ENCODE assay signal across 1 cellular context in the genomic region with DNA sequence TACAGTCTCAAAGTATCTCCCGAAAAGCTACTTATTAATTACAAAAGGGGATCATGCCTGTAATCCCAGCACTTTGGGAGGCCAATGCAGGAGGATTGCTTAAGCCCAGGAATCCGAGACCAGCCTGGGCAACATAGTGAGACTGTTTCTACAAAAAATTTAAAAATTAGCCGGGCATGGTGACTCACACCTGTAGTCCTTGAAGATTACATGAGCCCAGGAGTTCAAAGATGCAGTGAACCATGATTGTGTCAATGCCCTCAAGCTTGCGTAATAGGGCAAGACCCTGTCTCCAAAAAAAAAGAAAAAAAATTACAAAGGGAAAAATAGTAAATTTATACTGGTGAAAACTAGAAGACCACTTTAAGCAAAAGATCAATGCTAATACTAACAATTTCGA.
TF ChIP-seq lines count a peak whose summit lies in the region.

No MANE protein-coding gene starts in this region.

TF ChIP-seq in HepG2, 621 proteins besides CTCF, POLR2A, EP300 and RAD21 (continues in another document):
- TF ChIP-seq MEIS1 (CRISPR knock-in tag; IDR thresholded peaks at IDR 0.05; ENCODE audit: borderline replicate concordance) (no peak), ZNF605 (CRISPR knock-in tag; IDR thresholded peaks at IDR 0.05) (no peak), IRX3 (CRISPR knock-in tag; IDR thresholded peaks at IDR 0.05; ENCODE audit: borderline replicate concordance, low read depth) (no peak), ZFP36L2 (CRISPR knock-in tag; IDR thresholded peaks at IDR 0.05) (no peak), FOXK2 (IDR thresholded peaks at IDR 0.05) (no peak), ZFP36L1 (CRISPR knock-in tag; IDR thresholded peaks at IDR 0.05) (no peak), ZFP37 (CRISPR knock-in tag; IDR thresholded peaks at IDR 0.05; ENCODE audit: borderline replicate concordance) (no peak), NKX3-1 (CRISPR knock-in tag; IDR thresholded peaks at IDR 0.05) (no peak), HMG20A (CRISPR knock-in tag; IDR thresholded peaks at IDR 0.05; ENCODE audit: borderline replicate concordance) (peak; percentile 57; the same call in 1 of the 2 replicates), ZNF788 (CRISPR knock-in tag; IDR thresholded peaks at IDR 0.05; ENCODE audit: borderline replicate concordance) (no peak), ZNF7 (CRISPR knock-in tag; IDR thresholded peaks at IDR 0.05) (no peak), SMAD1 (CRISPR knock-in tag; IDR thresholded peaks at IDR 0.05; ENCODE audit: borderline replicate concordance, low read depth) (no peak), NAIF1 (CRISPR knock-in tag; IDR thresholded peaks at IDR 0.05; ENCODE audit: borderline replicate concordance) (no peak), ZNF331 (CRISPR knock-in tag; IDR thresholded peaks at IDR 0.05) (0 out of 2 replicates have a peak, but pooled peaks have one; percentile 16), RCOR2 (CRISPR knock-in tag; IDR thresholded peaks at IDR 0.05) (peak; percentile 73; the same call in 1 of the 2 replicates), FOSL2 (CRISPR knock-in tag; IDR thresholded peaks at IDR 0.05) (peak; percentile 95), ZNF549 (CRISPR knock-in tag; IDR thresholded peaks at IDR 0.05) (no peak), SOX13 (IDR thresholded peaks at IDR 0.05) (no peak), SOX13 (CRISPR knock-in tag; conservative IDR thresholded peaks at IDR 0.05 in 1 of 2, IDR thresholded peaks at IDR 0.05 in 1 of 2) (peak in 1 of 2 experiments; percentile 59; a peak in 1 of 4 replicates), GATAD1 (CRISPR knock-in tag; IDR thresholded peaks at IDR 0.05) (no peak), NFYB (CRISPR knock-in tag; IDR thresholded peaks at IDR 0.05) (no peak), ZNF773 (CRISPR knock-in tag; IDR thresholded peaks at IDR 0.05; ENCODE audit: borderline replicate concordance) (no peak), TCF7L2 (IDR thresholded peaks at IDR 0.05; ENCODE audit: low read depth, low read length) (no peak), CREM (IDR thresholded peaks at IDR 0.05) (peak; percentile 37; the same call in 1 of the 2 replicates), CREM (CRISPR knock-in tag; IDR thresholded peaks at IDR 0.05) (no peak), SMAD9 (CRISPR knock-in tag; IDR thresholded peaks at IDR 0.05) (no peak), NR2F2 (IDR thresholded peaks at IDR 0.05; ENCODE audit: borderline replicate concordance, low read depth) (peak; percentile 85), HNF4A (CRISPR knock-in tag; IDR thresholded peaks at IDR 0.05) (peak; percentile 54), CHCHD3 (CRISPR knock-in tag; IDR thresholded peaks at IDR 0.05) (no peak), NR2F1 (CRISPR knock-in tag; IDR thresholded peaks at IDR 0.05) (peak; percentile 77 to 87), NFIB (CRISPR knock-in tag; IDR thresholded peaks at IDR 0.05; ENCODE audit: borderline replicate concordance) (no peak), ZNF431 (CRISPR knock-in tag; IDR thresholded peaks at IDR 0.05; ENCODE audit: borderline replicate concordance, low read depth) (no peak), DNMT3B (CRISPR knock-in tag; conservative IDR thresholded peaks at IDR 0.05) (no peak), HIVEP1 (CRISPR knock-in tag; IDR thresholded peaks at IDR 0.05) (no peak), ZNF619 (CRISPR knock-in tag; IDR thresholded peaks at IDR 0.05) (no peak), HMGA1 (CRISPR knock-in tag; conservative IDR thresholded peaks at IDR 0.05) (no peak), ZNF615 (CRISPR knock-in tag; IDR thresholded peaks at IDR 0.05; ENCODE audit: borderline replicate concordance) (no peak), ZNF234 (CRISPR knock-in tag; conservative IDR thresholded peaks at IDR 0.05) (no peak), FOSL1 (CRISPR knock-in tag; IDR thresholded peaks at IDR 0.05; ENCODE audit: borderline replicate concordance) (peak; percentile 61; the same call in 1 of the 2 replicates), JUN (CRISPR knock-in tag; IDR thresholded peaks at IDR 0.05) (0 out of 2 replicates have a peak, but pooled peaks have one; percentile 27), ERF (CRISPR knock-in tag; IDR thresholded peaks at IDR 0.05) (0 out of 2 replicates have a peak, but pooled peaks have one; percentile 38), HDAC2 (CRISPR knock-in tag; IDR thresholded peaks at IDR 0.05) (peak; percentile 44; the same call in 1 of the 2 replicates), NR2F6 (IDR thresholded peaks at IDR 0.05) (peak; percentile 93), NR2F6 (CRISPR knock-in tag; IDR thresholded peaks at IDR 0.05) (peak; percentile 90), FOXA1 (IDR thresholded peaks at IDR 0.05) (no peak), FOXA1 (CRISPR knock-in tag; IDR thresholded peaks at IDR 0.05) (no peak), HNRNPH1 (optimal IDR thresholded peaks at IDR 0.05; ENCODE audit: low read depth, low read length) (no peak), FOXJ3 (CRISPR knock-in tag; IDR thresholded peaks at IDR 0.05; ENCODE audit: borderline replicate concordance) (no peak), ZMYM2 (CRISPR knock-in tag; IDR thresholded peaks at IDR 0.05) (0 out of 2 replicates have a peak, but pooled peaks have one; percentile 46), TOE1 (CRISPR knock-in tag; IDR thresholded peaks at IDR 0.05) (no peak), HNRNPK (IDR thresholded peaks at IDR 0.05; ENCODE audit: low read depth, low read length, poor library complexity, severe bottlenecking) (no peak), JUND (CRISPR knock-in tag; IDR thresholded peaks at IDR 0.05) (peak; percentile 75; the same call in 1 of the 2 replicates)
- TF ChIP-seq, protein P1, sequence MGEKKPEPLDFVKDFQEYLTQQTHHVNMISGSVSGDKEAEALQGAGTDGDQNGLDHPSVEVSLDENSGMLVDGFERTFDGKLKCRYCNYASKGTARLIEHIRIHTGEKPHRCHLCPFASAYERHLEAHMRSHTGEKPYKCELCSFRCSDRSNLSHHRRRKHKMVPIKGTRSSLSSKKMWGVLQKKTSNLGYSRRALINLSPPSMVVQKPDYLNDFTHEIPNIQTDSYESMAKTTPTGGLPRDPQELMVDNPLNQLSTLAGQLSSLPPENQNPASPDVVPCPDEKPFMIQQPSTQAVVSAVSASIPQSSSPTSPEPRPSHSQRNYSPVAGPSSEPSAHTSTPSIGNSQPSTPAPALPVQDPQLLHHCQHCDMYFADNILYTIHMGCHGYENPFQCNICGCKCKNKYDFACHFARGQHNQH (CRISPR knock-in tag; IDR thresholded peaks at IDR 0.05) = 0 out of 2 replicates have a peak, but pooled peaks have one; percentile 18
- TF ChIP-seq, protein P2, sequence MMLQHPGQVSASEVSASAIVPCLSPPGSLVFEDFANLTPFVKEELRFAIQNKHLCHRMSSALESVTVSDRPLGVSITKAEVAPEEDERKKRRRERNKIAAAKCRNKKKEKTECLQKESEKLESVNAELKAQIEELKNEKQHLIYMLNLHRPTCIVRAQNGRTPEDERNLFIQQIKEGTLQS (CRISPR knock-in tag; IDR thresholded peaks at IDR 0.05) = peak; percentile 69
- TF ChIP-seq, protein P3, sequence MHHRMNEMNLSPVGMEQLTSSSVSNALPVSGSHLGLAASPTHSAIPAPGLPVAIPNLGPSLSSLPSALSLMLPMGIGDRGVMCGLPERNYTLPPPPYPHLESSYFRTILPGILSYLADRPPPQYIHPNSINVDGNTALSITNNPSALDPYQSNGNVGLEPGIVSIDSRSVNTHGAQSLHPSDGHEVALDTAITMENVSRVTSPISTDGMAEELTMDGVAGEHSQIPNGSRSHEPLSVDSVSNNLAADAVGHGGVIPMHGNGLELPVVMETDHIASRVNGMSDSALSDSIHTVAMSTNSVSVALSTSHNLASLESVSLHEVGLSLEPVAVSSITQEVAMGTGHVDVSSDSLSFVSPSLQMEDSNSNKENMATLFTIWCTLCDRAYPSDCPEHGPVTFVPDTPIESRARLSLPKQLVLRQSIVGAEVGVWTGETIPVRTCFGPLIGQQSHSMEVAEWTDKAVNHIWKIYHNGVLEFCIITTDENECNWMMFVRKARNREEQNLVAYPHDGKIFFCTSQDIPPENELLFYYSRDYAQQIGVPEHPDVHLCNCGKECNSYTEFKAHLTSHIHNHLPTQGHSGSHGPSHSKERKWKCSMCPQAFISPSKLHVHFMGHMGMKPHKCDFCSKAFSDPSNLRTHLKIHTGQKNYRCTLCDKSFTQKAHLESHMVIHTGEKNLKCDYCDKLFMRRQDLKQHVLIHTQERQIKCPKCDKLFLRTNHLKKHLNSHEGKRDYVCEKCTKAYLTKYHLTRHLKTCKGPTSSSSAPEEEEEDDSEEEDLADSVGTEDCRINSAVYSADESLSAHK (CRISPR knock-in tag; IDR thresholded peaks at IDR 0.05; ENCODE audit: borderline replicate concordance) = no peak
- TF ChIP-seq, protein P4, sequence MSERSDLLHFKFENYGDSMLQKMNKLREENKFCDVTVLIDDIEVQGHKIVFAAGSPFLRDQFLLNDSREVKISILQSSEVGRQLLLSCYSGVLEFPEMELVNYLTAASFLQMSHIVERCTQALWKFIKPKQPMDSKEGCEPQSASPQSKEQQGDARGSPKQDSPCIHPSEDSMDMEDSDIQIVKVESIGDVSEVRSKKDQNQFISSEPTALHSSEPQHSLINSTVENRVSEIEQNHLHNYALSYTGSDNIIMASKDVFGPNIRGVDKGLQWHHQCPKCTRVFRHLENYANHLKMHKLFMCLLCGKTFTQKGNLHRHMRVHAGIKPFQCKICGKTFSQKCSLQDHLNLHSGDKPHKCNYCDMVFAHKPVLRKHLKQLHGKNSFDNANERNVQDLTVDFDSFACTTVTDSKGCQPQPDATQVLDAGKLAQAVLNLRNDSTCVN (CRISPR knock-in tag; IDR thresholded peaks at IDR 0.05; ENCODE audit: borderline replicate concordance) = no peak
- TF ChIP-seq, protein P5, sequence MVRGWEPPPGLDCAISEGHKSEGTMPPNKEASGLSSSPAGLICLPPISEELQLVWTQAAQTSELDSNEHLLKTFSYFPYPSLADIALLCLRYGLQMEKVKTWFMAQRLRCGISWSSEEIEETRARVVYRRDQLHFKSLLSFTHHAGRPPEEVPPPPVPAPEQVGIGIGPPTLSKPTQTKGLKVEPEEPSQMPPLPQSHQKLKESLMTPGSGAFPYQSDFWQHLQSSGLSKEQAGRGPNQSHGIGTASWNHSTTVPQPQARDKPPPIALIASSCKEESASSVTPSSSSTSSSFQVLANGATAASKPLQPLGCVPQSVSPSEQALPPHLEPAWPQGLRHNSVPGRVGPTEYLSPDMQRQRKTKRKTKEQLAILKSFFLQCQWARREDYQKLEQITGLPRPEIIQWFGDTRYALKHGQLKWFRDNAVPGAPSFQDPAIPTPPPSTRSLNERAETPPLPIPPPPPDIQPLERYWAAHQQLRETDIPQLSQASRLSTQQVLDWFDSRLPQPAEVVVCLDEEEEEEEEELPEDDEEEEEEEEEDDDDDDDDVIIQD (CRISPR knock-in tag; IDR thresholded peaks at IDR 0.05; ENCODE audit: low read depth) = 0 out of 2 replicates have a peak, but pooled peaks have one; percentile 17
- TF ChIP-seq, protein P6, sequence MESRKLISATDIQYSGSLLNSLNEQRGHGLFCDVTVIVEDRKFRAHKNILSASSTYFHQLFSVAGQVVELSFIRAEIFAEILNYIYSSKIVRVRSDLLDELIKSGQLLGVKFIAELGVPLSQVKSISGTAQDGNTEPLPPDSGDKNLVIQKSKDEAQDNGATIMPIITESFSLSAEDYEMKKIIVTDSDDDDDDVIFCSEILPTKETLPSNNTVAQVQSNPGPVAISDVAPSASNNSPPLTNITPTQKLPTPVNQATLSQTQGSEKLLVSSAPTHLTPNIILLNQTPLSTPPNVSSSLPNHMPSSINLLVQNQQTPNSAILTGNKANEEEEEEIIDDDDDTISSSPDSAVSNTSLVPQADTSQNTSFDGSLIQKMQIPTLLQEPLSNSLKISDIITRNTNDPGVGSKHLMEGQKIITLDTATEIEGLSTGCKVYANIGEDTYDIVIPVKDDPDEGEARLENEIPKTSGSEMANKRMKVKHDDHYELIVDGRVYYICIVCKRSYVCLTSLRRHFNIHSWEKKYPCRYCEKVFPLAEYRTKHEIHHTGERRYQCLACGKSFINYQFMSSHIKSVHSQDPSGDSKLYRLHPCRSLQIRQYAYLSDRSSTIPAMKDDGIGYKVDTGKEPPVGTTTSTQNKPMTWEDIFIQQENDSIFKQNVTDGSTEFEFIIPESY (CRISPR knock-in tag; IDR thresholded peaks at IDR 0.05) = no peak
- TF ChIP-seq, protein P7, sequence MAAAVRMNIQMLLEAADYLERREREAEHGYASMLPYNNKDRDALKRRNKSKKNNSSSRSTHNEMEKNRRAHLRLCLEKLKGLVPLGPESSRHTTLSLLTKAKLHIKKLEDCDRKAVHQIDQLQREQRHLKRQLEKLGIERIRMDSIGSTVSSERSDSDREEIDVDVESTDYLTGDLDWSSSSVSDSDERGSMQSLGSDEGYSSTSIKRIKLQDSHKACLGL (CRISPR knock-in tag; IDR thresholded peaks at IDR 0.05) = no peak
- TF ChIP-seq, protein P8, sequence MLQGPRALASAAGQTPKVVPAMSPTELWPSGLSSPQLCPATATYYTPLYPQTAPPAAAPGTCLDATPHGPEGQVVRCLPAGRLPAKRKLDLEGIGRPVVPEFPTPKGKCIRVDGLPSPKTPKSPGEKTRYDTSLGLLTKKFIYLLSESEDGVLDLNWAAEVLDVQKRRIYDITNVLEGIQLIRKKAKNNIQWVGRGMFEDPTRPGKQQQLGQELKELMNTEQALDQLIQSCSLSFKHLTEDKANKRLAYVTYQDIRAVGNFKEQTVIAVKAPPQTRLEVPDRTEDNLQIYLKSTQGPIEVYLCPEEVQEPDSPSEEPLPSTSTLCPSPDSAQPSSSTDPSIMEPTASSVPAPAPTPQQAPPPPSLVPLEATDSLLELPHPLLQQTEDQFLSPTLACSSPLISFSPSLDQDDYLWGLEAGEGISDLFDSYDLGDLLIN (CRISPR knock-in tag; IDR thresholded peaks at IDR 0.05; ENCODE audit: borderline replicate concordance) = no peak
- TF ChIP-seq, protein P9, sequence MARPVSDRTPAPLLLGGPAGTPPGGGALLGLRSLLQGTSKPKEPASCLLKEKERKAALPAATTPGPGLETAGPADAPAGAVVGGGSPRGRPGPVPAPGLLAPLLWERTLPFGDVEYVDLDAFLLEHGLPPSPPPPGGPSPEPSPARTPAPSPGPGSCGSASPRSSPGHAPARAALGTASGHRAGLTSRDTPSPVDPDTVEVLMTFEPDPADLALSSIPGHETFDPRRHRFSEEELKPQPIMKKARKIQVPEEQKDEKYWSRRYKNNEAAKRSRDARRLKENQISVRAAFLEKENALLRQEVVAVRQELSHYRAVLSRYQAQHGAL (CRISPR knock-in tag; IDR thresholded peaks at IDR 0.05; ENCODE audit: not compliant biosample characterization) = no peak
